1 cellular context compared by ENCODE assay signal in the genomic region with DNA sequence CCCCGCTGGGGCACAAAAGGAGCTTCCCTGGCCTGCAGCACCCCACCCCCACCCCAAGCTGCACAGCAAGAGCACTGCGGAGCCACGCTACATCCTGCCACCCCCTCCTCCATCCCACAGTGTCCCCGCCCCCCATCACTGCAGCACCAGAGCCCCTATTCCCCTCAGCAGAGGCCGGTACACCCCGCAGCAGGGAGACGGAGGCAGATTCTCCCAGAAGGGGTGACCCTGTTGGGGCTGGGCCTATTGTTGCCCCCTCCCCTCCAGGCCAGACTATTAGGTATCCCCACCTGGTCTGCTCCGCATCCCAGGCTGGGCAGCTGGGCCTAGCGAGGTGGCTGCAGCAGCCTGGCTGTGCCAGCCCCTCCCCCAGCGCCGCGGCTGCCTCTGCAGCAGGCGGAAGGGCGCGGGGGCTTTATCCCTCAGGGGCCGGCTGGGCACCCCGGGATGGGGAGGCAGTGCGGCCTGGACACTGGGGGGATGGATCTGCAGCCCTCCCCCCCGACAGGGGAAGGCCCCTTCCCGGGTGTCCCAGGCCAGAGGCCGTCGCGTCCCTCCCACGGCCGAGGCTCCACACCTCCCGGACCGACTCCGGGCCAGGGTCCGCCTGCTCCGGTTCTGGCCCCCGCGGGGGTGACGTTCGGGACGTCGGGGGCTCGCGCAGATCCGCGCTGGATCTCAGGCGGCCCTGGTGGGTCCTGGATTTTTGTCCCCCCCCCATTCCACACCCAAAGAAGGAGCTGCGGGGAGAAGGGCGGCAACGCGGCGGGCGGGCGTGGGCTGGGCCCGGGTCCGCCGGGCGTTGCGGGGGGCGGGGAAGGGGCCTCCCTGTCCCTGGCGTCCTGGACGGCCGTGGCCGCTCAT.
TF ChIP-seq lines count a peak whose summit lies in the region.

No MANE protein-coding gene starts in this region.

TF ChIP-seq in HepG2, 621 proteins besides CTCF, POLR2A, EP300 and RAD21 (continues in another document):
- TF ChIP-seq ZNF383 (CRISPR knock-in tag; IDR thresholded peaks at IDR 0.05; ENCODE audit: borderline replicate concordance) (no peak), ZMYM3 (CRISPR knock-in tag; IDR thresholded peaks at IDR 0.05) (0 out of 2 replicates have a peak, but pooled peaks have one; percentile 10), ZNF800 (CRISPR knock-in tag; IDR thresholded peaks at IDR 0.05) (no peak), THAP8 (CRISPR knock-in tag; IDR thresholded peaks at IDR 0.05; ENCODE audit: borderline replicate concordance) (no peak), KLF15 (CRISPR knock-in tag; IDR thresholded peaks at IDR 0.05; ENCODE audit: borderline replicate concordance) (no peak), ZNF44 (CRISPR knock-in tag; IDR thresholded peaks at IDR 0.05) (no peak), MTA1 (CRISPR knock-in tag; IDR thresholded peaks at IDR 0.05; ENCODE audit: borderline replicate concordance) (no peak), ZFP62 (CRISPR knock-in tag; IDR thresholded peaks at IDR 0.05) (no peak), ARNT2 (CRISPR knock-in tag; IDR thresholded peaks at IDR 0.05; ENCODE audit: low read depth) (no peak), ATF7 (IDR thresholded peaks at IDR 0.05) (no peak), ATF7 (CRISPR knock-in tag; IDR thresholded peaks at IDR 0.05) (no peak), ELF4 (CRISPR knock-in tag; IDR thresholded peaks at IDR 0.05; ENCODE audit: borderline replicate concordance) (no peak), PLRG1 (conservative IDR thresholded peaks at IDR 0.05) (no peak), REXO4 (CRISPR knock-in tag; IDR thresholded peaks at IDR 0.05; ENCODE audit: borderline replicate concordance) (no peak), ZNF333 (CRISPR knock-in tag; IDR thresholded peaks at IDR 0.05; ENCODE audit: borderline replicate concordance) (no peak), TBP (CRISPR knock-in tag; IDR thresholded peaks at IDR 0.05) (no peak), SAFB2 (CRISPR knock-in tag; IDR thresholded peaks at IDR 0.05; ENCODE audit: borderline replicate concordance, low read depth) (no peak), ZNF205 (CRISPR knock-in tag; IDR thresholded peaks at IDR 0.05) (no peak), CAMTA2 (CRISPR knock-in tag; IDR thresholded peaks at IDR 0.05; ENCODE audit: borderline replicate concordance) (no peak), FOXC1 (CRISPR knock-in tag; IDR thresholded peaks at IDR 0.05; ENCODE audit: borderline replicate concordance) (no peak), ARNTL (CRISPR knock-in tag; IDR thresholded peaks at IDR 0.05) (no peak), PRMT3 (CRISPR knock-in tag; IDR thresholded peaks at IDR 0.05; ENCODE audit: borderline replicate concordance, low read depth) (no peak), TFAP4 (IDR thresholded peaks at IDR 0.05; ENCODE audit: borderline replicate concordance, low read depth) (no peak), U2AF1 (optimal IDR thresholded peaks at IDR 0.05; ENCODE audit: low read depth, low read length) (no peak), RBFOX2 (IDR thresholded peaks at IDR 0.05; ENCODE audit: low read depth, low read length) (peak; percentile 57), ZFP36 (IDR thresholded peaks at IDR 0.05; ENCODE audit: borderline replicate concordance, low read depth, low read length, partially characterized antibody) (no peak), ZNF558 (CRISPR knock-in tag; IDR thresholded peaks at IDR 0.05; ENCODE audit: borderline replicate concordance) (0 out of 2 replicates have a peak, but pooled peaks have one; percentile 33), ERF (CRISPR knock-in tag; IDR thresholded peaks at IDR 0.05) (no peak), FOXA1 (IDR thresholded peaks at IDR 0.05) (no peak), FOXA1 (CRISPR knock-in tag; IDR thresholded peaks at IDR 0.05) (no peak), ATF6 (CRISPR knock-in tag; conservative IDR thresholded peaks at IDR 0.05) (no peak), ZNF180 (CRISPR knock-in tag; IDR thresholded peaks at IDR 0.05; ENCODE audit: borderline replicate concordance, low read depth) (no peak), MYC (CRISPR knock-in tag; IDR thresholded peaks at IDR 0.05; ENCODE audit: borderline replicate concordance) (0 out of 2 replicates have a peak, but pooled peaks have one; percentile 14), ZFY (CRISPR knock-in tag; IDR thresholded peaks at IDR 0.05) (0 out of 2 replicates have a peak, but pooled peaks have one; percentile 18), GABPB1 (CRISPR knock-in tag; IDR thresholded peaks at IDR 0.05) (peak; percentile 38; the same call in 1 of the 2 replicates), ZNF816 (CRISPR knock-in tag; IDR thresholded peaks at IDR 0.05; ENCODE audit: borderline replicate concordance) (no peak), SP2 (CRISPR knock-in tag; IDR thresholded peaks at IDR 0.05) (no peak), CCAR2 (optimal IDR thresholded peaks at IDR 0.05; ENCODE audit: low read depth, low read length) (no peak), SAP130 (CRISPR knock-in tag; IDR thresholded peaks at IDR 0.05; ENCODE audit: low read depth) (no peak), ZNF775 (CRISPR knock-in tag; IDR thresholded peaks at IDR 0.05; ENCODE audit: borderline replicate concordance) (no peak), ELK4 (CRISPR knock-in tag; IDR thresholded peaks at IDR 0.05; ENCODE audit: borderline replicate concordance) (no peak), NR2F6 (IDR thresholded peaks at IDR 0.05) (no peak), NR2F6 (CRISPR knock-in tag; IDR thresholded peaks at IDR 0.05) (no peak), ZNF777 (CRISPR knock-in tag; IDR thresholded peaks at IDR 0.05) (peak; percentile 79; the same call in 1 of the 2 replicates), ZBTB21 (CRISPR knock-in tag; IDR thresholded peaks at IDR 0.05) (no peak), ZNF225 (CRISPR knock-in tag; IDR thresholded peaks at IDR 0.05) (0 out of 2 replicates have a peak, but pooled peaks have one; percentile 25), REPIN1 (CRISPR knock-in tag; IDR thresholded peaks at IDR 0.05; ENCODE audit: borderline replicate concordance, low read depth) (no peak), HMG20B (CRISPR knock-in tag; conservative IDR thresholded peaks at IDR 0.05) (no peak), ZNF841 (CRISPR knock-in tag; IDR thresholded peaks at IDR 0.05; ENCODE audit: borderline replicate concordance) (no peak), ZNF136 (CRISPR knock-in tag; IDR thresholded peaks at IDR 0.05; ENCODE audit: low read depth) (no peak), MLXIP (CRISPR knock-in tag; IDR thresholded peaks at IDR 0.05; ENCODE audit: borderline replicate concordance) (no peak)
- TF ChIP-seq, protein P1, sequence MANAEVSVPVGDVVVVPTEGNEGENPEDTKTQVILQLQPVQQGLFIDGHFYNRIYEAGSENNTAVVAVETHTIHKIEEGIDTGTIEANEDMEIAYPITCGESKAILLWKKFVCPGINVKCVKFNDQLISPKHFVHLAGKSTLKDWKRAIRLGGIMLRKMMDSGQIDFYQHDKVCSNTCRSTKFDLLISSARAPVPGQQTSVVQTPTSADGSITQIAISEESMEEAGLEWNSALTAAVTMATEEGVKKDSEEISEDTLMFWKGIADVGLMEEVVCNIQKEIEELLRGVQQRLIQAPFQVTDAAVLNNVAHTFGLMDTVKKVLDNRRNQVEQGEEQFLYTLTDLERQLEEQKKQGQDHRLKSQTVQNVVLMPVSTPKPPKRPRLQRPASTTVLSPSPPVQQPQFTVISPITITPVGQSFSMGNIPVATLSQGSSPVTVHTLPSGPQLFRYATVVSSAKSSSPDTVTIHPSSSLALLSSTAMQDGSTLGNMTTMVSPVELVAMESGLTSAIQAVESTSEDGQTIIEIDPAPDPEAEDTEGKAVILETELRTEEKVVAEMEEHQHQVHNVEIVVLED (CRISPR knock-in tag; IDR thresholded peaks at IDR 0.05; ENCODE audit: borderline replicate concordance) = no peak
- TF ChIP-seq, protein P2, sequence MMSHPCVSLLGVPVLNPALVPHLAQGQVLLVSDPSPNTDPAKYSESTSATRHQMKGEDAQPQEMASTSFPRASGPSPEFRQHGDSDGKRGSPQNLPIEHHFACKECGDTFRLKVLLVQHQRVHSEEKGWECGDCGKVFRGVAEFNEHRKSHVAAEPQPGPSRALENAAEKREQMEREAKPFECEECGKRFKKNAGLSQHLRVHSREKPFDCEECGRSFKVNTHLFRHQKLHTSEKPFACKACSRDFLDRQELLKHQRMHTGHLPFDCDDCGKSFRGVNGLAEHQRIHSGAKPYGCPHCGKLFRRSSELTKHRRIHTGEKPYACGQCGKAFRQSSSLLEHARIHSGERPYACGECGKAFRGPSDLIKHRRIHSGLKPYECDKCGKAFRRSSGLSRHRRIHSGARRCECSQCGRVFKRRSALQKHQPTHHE (CRISPR knock-in tag; IDR thresholded peaks at IDR 0.05; ENCODE audit: borderline replicate concordance) = no peak
- TF ChIP-seq, protein P3, sequence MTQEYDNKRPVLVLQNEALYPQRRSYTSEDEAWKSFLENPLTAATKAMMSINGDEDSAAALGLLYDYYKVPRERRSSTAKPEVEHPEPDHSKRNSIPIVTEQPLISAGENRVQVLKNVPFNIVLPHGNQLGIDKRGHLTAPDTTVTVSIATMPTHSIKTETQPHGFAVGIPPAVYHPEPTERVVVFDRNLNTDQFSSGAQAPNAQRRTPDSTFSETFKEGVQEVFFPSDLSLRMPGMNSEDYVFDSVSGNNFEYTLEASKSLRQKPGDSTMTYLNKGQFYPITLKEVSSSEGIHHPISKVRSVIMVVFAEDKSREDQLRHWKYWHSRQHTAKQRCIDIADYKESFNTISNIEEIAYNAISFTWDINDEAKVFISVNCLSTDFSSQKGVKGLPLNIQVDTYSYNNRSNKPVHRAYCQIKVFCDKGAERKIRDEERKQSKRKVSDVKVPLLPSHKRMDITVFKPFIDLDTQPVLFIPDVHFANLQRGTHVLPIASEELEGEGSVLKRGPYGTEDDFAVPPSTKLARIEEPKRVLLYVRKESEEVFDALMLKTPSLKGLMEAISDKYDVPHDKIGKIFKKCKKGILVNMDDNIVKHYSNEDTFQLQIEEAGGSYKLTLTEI (CRISPR knock-in tag; conservative IDR thresholded peaks at IDR 0.05) = no peak
